In the genomic region with DNA sequence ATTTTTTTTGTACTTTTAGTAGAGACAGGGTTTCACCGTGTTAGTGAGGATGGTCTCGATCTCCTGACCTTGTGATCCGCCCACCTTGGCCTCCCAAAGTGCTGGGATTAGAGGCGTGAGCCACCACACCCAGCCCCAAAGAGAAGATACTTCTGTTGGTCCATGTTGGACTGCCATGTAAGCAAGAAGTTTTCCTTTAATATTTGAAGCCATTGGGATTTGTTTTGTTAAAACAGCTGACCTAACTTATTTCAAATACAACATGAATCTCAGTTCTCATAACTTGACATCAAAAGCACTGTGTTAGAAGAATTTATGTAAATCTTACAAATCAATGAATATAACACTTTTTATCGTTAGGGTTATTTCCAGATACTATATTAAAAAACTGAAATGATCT, we compare ENCODE assay signal across 31 cellular contexts.
DNase-seq lines count a peak whose midpoint lies in the region; ATAC-seq, FAIRE-seq and TF ChIP-seq lines count a peak whose summit lies in the region.
"Had no signal": no experiment of that assay in that cellular context is flagged by ENCODE, and none has a peak within 500 bp of the region (broad histone marks: within the 10 kb centered on the region; RNA-seq: fewer than 3 reads in every experiment).

No MANE protein-coding gene starts in this region.

- H3K27ac ChIP-seq in K562 (ENCODE audit: extremely low read depth, low read depth, low read length) (no peak overlapping the region), small intestine (ENCODE audit: low read depth in 1 of 2, low read length in 1 of 2) (no peak overlapping the region)
- H3K27ac ChIP-seq: 22Rv1; A549; BLaER1; BLaER1 treated with 17β-estradiol and CSF1 and Interleukin-3, amounts not matched to agents 10 nM and 100 nM; C4-2B had no signal

- peaks cover 0 to 5% of the 10 kb centered on the region in 2 experiments; a peak in 1 of 5 replicates for H3K27me3 ChIP-seq in K562 (ENCODE audit: control insufficient read depth in 2 of 2, insufficient read depth in 2 of 2, low read length in 2 of 2)
- H3K27me3 ChIP-seq in small intestine (ENCODE audit: control insufficient read depth in 2 of 2, insufficient read depth in 2 of 2, low read length in 2 of 2): no peaks in the 10 kb centered on the region
- H3K27me3 ChIP-seq: BE2C; BLaER1; BLaER1 treated with 17β-estradiol and CSF1 and Interleukin-3, amounts not matched to agents 10 nM and 100 nM had no signal

- H3K4me1 ChIP-seq in K562 (replicated peaks in 1 of 2; ENCODE audit: control insufficient read depth in 2 of 2, insufficient read depth in 2 of 2, low read length in 2 of 2) (no peaks in the 10 kb centered on the region), small intestine (ENCODE audit: control insufficient read depth in 2 of 2, insufficient read depth in 1 of 2, low read depth in 1 of 2, low read length in 1 of 2) (no peaks in the 10 kb centered on the region)
- H3K4me1 ChIP-seq: A549; BE2C; BLaER1; BLaER1 treated with 17β-estradiol and CSF1 and Interleukin-3, amounts not matched to agents 10 nM and 100 nM; Caco-2 had no signal

- WGBS in K562 (ENCODE audit: insufficient coverage, low coverage, missing lambda C conversion rate): 0% methylated on average over 5 of the region's 5 CpGs
- WGBS in small intestine, 3 donors: 86 to 89% (median 88%) methylated on average over 5 of the region's 5 CpGs

- no peak for TF ChIP-seq CTCF in K562 (IDR thresholded peaks at IDR 0.05 in 2 of 3, conservative IDR thresholded peaks at IDR 0.05 in 1 of 3; ENCODE audit: insufficient read depth in 2 of 3, low read depth in 1 of 3, low read length in 3 of 3)

- peak; percentile 57 for FAIRE-seq in A204.1 (lab: Jason Lieb, UNC)
- peak; percentile 15 for FAIRE-seq in G401.6 (lab: Jason Lieb, UNC)
- no peak for FAIRE-seq in K562 (lab: Jason Lieb, UNC)
- no peak for FAIRE-seq in small intestine (lab: Jason Lieb, UNC)
- FAIRE-seq: A549, D721Med had no signal

- POLR2A ChIA-PET in K562 (lab: Yijun Ruan, JAX): no interaction called here

- H3K36me3 ChIP-seq in K562 (ENCODE audit: control insufficient read depth, insufficient read depth, low read length): no peaks in the 10 kb centered on the region
- H3K36me3 ChIP-seq in small intestine (ENCODE audit: control insufficient read depth in 2 of 2, insufficient read depth in 2 of 2, low read length in 2 of 2): no peaks in the 10 kb centered on the region
- H3K36me3 ChIP-seq: BE2C; BLaER1; BLaER1 treated with 17β-estradiol and CSF1 and Interleukin-3, amounts not matched to agents 10 nM and 100 nM had no signal

- no peaks in the 10 kb centered on the region for H4K20me1 ChIP-seq in K562 (replicated peaks; ENCODE audit: control insufficient read depth, insufficient read depth, low read length)
- H4K20me1 ChIP-seq: BLaER1; BLaER1 treated with 17β-estradiol and CSF1 and Interleukin-3, amounts not matched to agents 10 nM and 100 nM had no signal

- H2AFZ ChIP-seq in K562 (ENCODE audit: low read depth, low read length): no peak overlapping the region

- H3K9ac ChIP-seq in K562 (ENCODE audit: insufficient read depth in 1 of 2, low read depth in 2 of 2, low read length in 2 of 2): no peak overlapping the region
- H3K9ac ChIP-seq: BLaER1; BLaER1 treated with 17β-estradiol and CSF1 and Interleukin-3, amounts not matched to agents 10 nM and 100 nM had no signal

- in situ Hi-C loops in K562 (cut with MboI): no loop called here

- TF ChIP-seq POLR2A in K562 (conservative IDR thresholded peaks at IDR 0.05): peak; percentile 62

- BruUV-seq in K562 (replicated peaks; lab: Mats Ljungman, UMichigan): no TSS peak

- TF ChIP-seq EP300 in K562 (IDR thresholded peaks at IDR 0.05; ENCODE audit: low read length): no peak

- no peaks in the 10 kb centered on the region for H3K9me3 ChIP-seq in K562 (replicated peaks; ENCODE audit: control insufficient read depth, insufficient read depth, low read depth, low read length)
- no peaks in the 10 kb centered on the region for H3K9me3 ChIP-seq in small intestine (ENCODE audit: control insufficient read depth, low read depth)
- H3K9me3 ChIP-seq: A549, BE2C, BLaER1, Caco-2 had no signal

- no peak for TF ChIP-seq RAD21 in K562 (CRISPR knock-in tag; conservative IDR thresholded peaks at IDR 0.05 in 1 of 2, IDR thresholded peaks at IDR 0.05 in 1 of 2)

- CTCF ChIA-PET in K562 (lab: Yijun Ruan, JAX; ENCODE audit: low intra/inter-chr PET ratio): no interaction called here

- DNase-seq in K562 (ENCODE audit: extremely low read depth in 1 of 4, low spot score in 3 of 4) (no peak), NCI-H146 (lab: John Stamatoyannopoulos, UW) (no peak), small intestine (no peak), NCI-H1048 (lab: John Stamatoyannopoulos, UW) (no peak)
- DNase-seq: 8988T; ACHN; AML-193; BE2C; C1 segment of cervical spinal cord; Caco-2; Calu3; CD4-positive, alpha-beta memory T cell; CD4-positive, alpha-beta T cell; CD4-positive, CD25-positive, alpha-beta regulatory T cell; CD8-positive, alpha-beta memory T cell; CD8-positive, alpha-beta T cell; COR-L47; DMS 273 treated with DMSO at 0.1 percent for 48 hours; DMS153; DMS79; DMS79 treated with DMSO at 0.1 percent for 48 hours; DND-41; EL had no signal

- H3K4me3 ChIP-seq in K562 (no peak overlapping the region), small intestine (ENCODE audit: low read depth in 1 of 2, low read length in 2 of 2) (no peak overlapping the region)
- H3K4me3 ChIP-seq: A549; BLaER1; BLaER1 treated with 17β-estradiol and CSF1 and Interleukin-3, amounts not matched to agents 10 nM and 100 nM had no signal

- ATAC-seq in K562: no peak
- ATAC-seq: A549; CD8-positive, alpha-beta T cell had no signal

- intact Hi-C loops in K562 (cut with micrococcal nuclease): no loop called here

- H3K9me1 ChIP-seq in K562 (ENCODE audit: control insufficient read depth, insufficient read depth, low read length): no peaks in the 10 kb centered on the region

- H3K4me2 ChIP-seq in K562 (ENCODE audit: insufficient read depth, low read length): no peak overlapping the region
- H3K4me2 ChIP-seq: A549; BLaER1; BLaER1 treated with 17β-estradiol and CSF1 and Interleukin-3, amounts not matched to agents 10 nM and 100 nM had no signal

- no peaks in the 10 kb centered on the region for H3K79me2 ChIP-seq in K562 (ENCODE audit: control insufficient read depth, insufficient read depth, low read length)

TF ChIP-seq in K562, 482 proteins besides CTCF, POLR2A, EP300 and RAD21:
- no peak for TF ChIP-seq NFIC (IDR thresholded peaks at IDR 0.05)
- TF ChIP-seq MAX (CRISPR knock-in tag; IDR thresholded peaks at IDR 0.05): no peak
- TF ChIP-seq ZNF316 (IDR thresholded peaks at IDR 0.05): peak; percentile 35; the same call in 1 of the 2 replicates
- peak; percentile 64; the same call in 1 of the 2 replicates for TF ChIP-seq PML (IDR thresholded peaks at IDR 0.05; ENCODE audit: low read length)
- TF ChIP-seq POLR2AphosphoS5 (IDR thresholded peaks at IDR 0.05; ENCODE audit: control insufficient read depth, insufficient read depth, low read depth, low read length): 0 out of 2 replicates have a peak, but pooled peaks have one; percentile 28
- peak; percentile 24 for TF ChIP-seq GTF2B (IDR thresholded peaks at IDR 0.05; ENCODE audit: extremely low read depth, insufficient read length)
